In the genomic region with DNA sequence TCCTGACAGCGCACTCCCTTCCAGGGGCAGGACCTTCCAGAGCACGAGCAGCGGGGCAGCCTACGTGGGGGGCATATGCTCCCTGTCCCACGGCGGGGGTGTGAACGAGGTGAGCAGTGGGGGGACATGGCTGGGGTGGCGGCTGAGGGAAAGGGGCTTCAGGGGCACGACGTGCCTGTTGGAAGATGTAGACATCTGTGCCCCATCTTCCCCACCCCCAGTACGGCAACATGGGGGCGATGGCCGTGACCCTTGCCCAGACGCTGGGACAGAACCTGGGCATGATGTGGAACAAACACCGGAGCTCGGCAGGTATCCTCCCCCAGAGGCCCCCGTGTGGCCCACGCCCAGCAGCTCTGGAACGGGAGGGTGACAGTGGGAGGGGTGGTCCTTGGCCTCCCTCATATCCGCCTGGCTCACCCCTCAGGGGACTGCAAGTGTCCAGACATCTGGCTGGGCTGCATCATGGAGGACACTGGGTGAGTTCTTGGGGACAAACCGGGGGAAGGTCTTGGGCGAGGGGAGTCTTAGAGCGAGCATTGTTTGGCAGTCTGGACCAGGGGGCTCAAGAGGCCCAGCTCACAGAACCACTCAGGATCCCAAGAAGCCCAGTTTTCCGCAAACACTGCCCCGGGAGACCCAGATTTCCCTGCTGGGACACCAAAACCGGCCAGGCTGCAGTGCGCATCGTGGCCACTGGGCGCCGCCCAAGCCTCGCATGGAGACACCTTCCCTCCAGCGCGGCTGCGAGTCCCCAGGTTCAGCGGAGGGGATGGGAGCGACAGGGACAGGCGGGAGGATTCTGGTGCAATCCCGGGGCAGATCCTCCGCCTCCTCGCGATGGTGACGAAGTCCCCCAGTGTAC, we compare ENCODE assay signal across 8 cellular contexts. TPM values are rescaled to one million over a fixed set of nuclear protein-coding genes. Genes with fewer than 3 reads are reported as not detected.
DNase-seq lines count a peak whose midpoint lies in the region; ATAC-seq, FAIRE-seq and TF ChIP-seq lines count a peak whose summit lies in the region.

No MANE protein-coding gene starts in this region.

- intact Hi-C loops in OCI-LY7 (cut with micrococcal nuclease; ENCODE audit: unreplicated experiment) = loop anchor here (1.0 to 2.0 kb wide), 2 partner anchors 54 to 91 kb away; no protein-coding TSS in a partner anchor

- no peak for ATAC-seq in HG02981 (IDR thresholded peaks at IDR 0.05; ENCODE audit: unreplicated experiment)

- H3K9ac ChIP-seq in mucosa of rectum (ENCODE audit: low read depth in 1 of 2, low read length in 2 of 2) = peak overlapping the region in 1 of 2 donors; percentile 56

- H3K4me3 ChIP-seq in OCI-LY7 (ENCODE audit: low read depth, low read length, poor library complexity, severe bottlenecking) (peak overlapping the region; percentile 72), esophagus (ENCODE audit: low read depth in 1 of 2, low read length in 2 of 2) (peak overlapping the region; percentile 48 to 50), mucosa of rectum (ENCODE audit: low read length in 2 of 2) (peak overlapping the region; percentile 70 to 75)

- peak; percentile 97 for TF ChIP-seq RAD21 in Ishikawa (IDR thresholded peaks at IDR 0.05; ENCODE audit: low read depth)

- no peak for TF ChIP-seq POLR2A in GM12891 (IDR thresholded peaks at IDR 0.05; ENCODE audit: low read depth, low read length)

- H3K27ac ChIP-seq in OCI-LY7 (ENCODE audit: low read depth, low read length, poor library complexity, severe bottlenecking) (peak overlapping the region; percentile 8), esophagus (ENCODE audit: low read depth in 2 of 2, low read length in 1 of 2) (peak overlapping the region; percentile 43 to 69), mucosa of rectum (ENCODE audit: low read depth in 2 of 2, low read length in 2 of 2) (peak overlapping the region in 1 of 2 donors; percentile 43)

- CTCF ChIA-PET in OCI-LY7 (lab: Charles Lee; ENCODE audit: unreplicated experiment) = interaction anchor here (0.8 kb wide), 1 partner anchor 137 kb away, joined by 3 read pairs; no protein-coding TSS in a partner anchor

- WGBS in esophagus, 2 donors = 13 to 18% methylated on average over 37 to 42 of the region's 42 CpGs

- no peaks in the 10 kb centered on the region for H3K9me2 ChIP-seq in OCI-LY7 (ENCODE audit: insufficient read depth, low read length)

- H3K4me1 ChIP-seq in OCI-LY7 (ENCODE audit: insufficient read depth, low read length, poor library complexity, severe bottlenecking) (peaks cover 18% of the 10 kb centered on the region), esophagus (ENCODE audit: control insufficient read depth in 2 of 2, insufficient read depth in 2 of 2, low read length in 1 of 2) (peaks cover 0 to 5% of the 10 kb centered on the region in 2 donors), mucosa of rectum (ENCODE audit: control insufficient read depth in 2 of 2, insufficient read depth in 2 of 2, low read length in 2 of 2) (peaks cover 17% of the 10 kb centered on the region in 2 donors)

- POLR2A ChIA-PET in OCI-LY7 (lab: Charles Lee) = no interaction called here

- no peaks in the 10 kb centered on the region for H3K36me3 ChIP-seq in OCI-LY7 (ENCODE audit: insufficient read depth, low read length)
- H3K36me3 ChIP-seq in esophagus (ENCODE audit: control insufficient read depth in 2 of 2, insufficient read depth in 2 of 2, low read length in 1 of 2) = no peaks in the 10 kb centered on the region
- H3K36me3 ChIP-seq in mucosa of rectum (ENCODE audit: control insufficient read depth in 2 of 2, insufficient read depth in 2 of 2, low read length in 2 of 2) = no peaks in the 10 kb centered on the region

- TF ChIP-seq EP300 in Ishikawa (IDR thresholded peaks at IDR 0.05; ENCODE audit: borderline replicate concordance) = no peak

- DNase-seq in GM12891 (ENCODE audit: insufficient read length, low spot score) = peak; percentile 95
- peak; percentile 89 for DNase-seq in OCI-LY7 (ENCODE audit: low spot score)
- DNase-seq in activated T-cell treated with anti-CD3 and anti-CD28 coated beads for 24 hours (ENCODE audit: low read depth) = peak; percentile 82
- DNase-seq in stimulated activated CD8-positive, alpha-beta memory T cell treated with anti-CD3 and anti-CD28 coated beads, Interleukin-4, amount 100 ng/mL, for 24 hours (ENCODE audit: low read depth) = peak; percentile 83

- H2AFZ ChIP-seq in OCI-LY7 (ENCODE audit: low read length) = peak overlapping the region; percentile 80

- no peaks in the 10 kb centered on the region for H3K79me2 ChIP-seq in OCI-LY7 (ENCODE audit: insufficient read depth, low read depth, low read length)

- no peaks in the 10 kb centered on the region for H4K20me1 ChIP-seq in OCI-LY7 (ENCODE audit: insufficient read depth, low read length)

- FAIRE-seq in GM12891 (lab: Jason Lieb, UNC) = peak; percentile 96

- BruUV-seq in OCI-LY7 (replicated peaks; lab: Mats Ljungman, UMichigan) = no TSS peak

- H3K9me3 ChIP-seq in OCI-LY7 (ENCODE audit: low read length) = no peaks in the 10 kb centered on the region
- H3K9me3 ChIP-seq in esophagus (ENCODE audit: control insufficient read depth in 2 of 2, insufficient read depth in 1 of 2, low read depth in 1 of 2, low read length in 1 of 2) = no peaks in the 10 kb centered on the region
- H3K9me3 ChIP-seq in mucosa of rectum (ENCODE audit: control insufficient read depth in 2 of 2, low read length in 2 of 2) = no peaks in the 10 kb centered on the region

- peak; percentile 94 for TF ChIP-seq CTCF in OCI-LY7 (conservative IDR thresholded peaks at IDR 0.05; ENCODE audit: low read length)

- peak overlapping the region; percentile 99 for H3K4me2 ChIP-seq in OCI-LY7 (ENCODE audit: low read length)

- H3K27me3 ChIP-seq in esophagus (ENCODE audit: control insufficient read depth in 1 of 2, insufficient read depth in 2 of 2, low read length in 2 of 2) = no peaks in the 10 kb centered on the region
- H3K27me3 ChIP-seq in mucosa of rectum (ENCODE audit: control insufficient read depth in 2 of 2, insufficient read depth in 2 of 2, low read length in 2 of 2) = peaks cover 0 to 9% of the 10 kb centered on the region in 2 donors

TF ChIP-seq in GM12891, 5 proteins besides CTCF, POLR2A, EP300 and RAD21:
- TF ChIP-seq TAF1 (IDR thresholded peaks at IDR 0.05; ENCODE audit: low read depth, low read length) = no peak
- TF ChIP-seq POU2F2 (IDR thresholded peaks at IDR 0.05; ENCODE audit: low read depth, low read length) = no peak
- TF ChIP-seq PAX5 (IDR thresholded peaks at IDR 0.05; ENCODE audit: insufficient read depth, low read length, severe bottlenecking) = no peak
- no peak for TF ChIP-seq POLR2AphosphoS5 (IDR thresholded peaks at IDR 0.05; ENCODE audit: low read depth, low read length)
- no peak for TF ChIP-seq SPI1 (IDR thresholded peaks at IDR 0.05; ENCODE audit: low read depth, low read length)

TF ChIP-seq in Ishikawa, 13 proteins besides CTCF, POLR2A, EP300 and RAD21:
- 0 out of 2 replicates have a peak, but pooled peaks have one; percentile 6 for TF ChIP-seq TCF12 (IDR thresholded peaks at IDR 0.05; ENCODE audit: low read depth)
- no peak for TF ChIP-seq CREB1 (IDR thresholded peaks at IDR 0.05; ENCODE audit: low read depth)
- peak; percentile 64; the same call in 1 of the 2 replicates for TF ChIP-seq ZBTB7A (IDR thresholded peaks at IDR 0.05; ENCODE audit: low read depth)
- TF ChIP-seq YY1 (IDR thresholded peaks at IDR 0.05; ENCODE audit: low read depth) = 0 out of 2 replicates have a peak, but pooled peaks have one; percentile 28
TF ChIP-seq in Ishikawa: peak in this region for 3.

RNA-seq across cellular contexts. Expression of gene ADAM11, which starts 15.7 kb away (rescaled TPM):
- polyA plus RNA-seq in GM12891 (2012; ENCODE audit: low read depth, missing spikeins) = 0.22 TPM
- total RNA-seq in OCI-LY7 (2014; rRNA removed; shearing (Covaris generic)) = 2.1 and 3.3 TPM in 2 replicates
- total RNA-seq in OCI-LY7 (2022) = 1.1 and 1.4 TPM in 2 replicates
- under 1 TPM; 0.55 to 0.59 TPM for polyA plus RNA-seq in esophagus

RNA-seq across cellular contexts. Expression of gene GJC1, which starts 55.6 kb away (rescaled TPM):
- 1.9 TPM for polyA plus RNA-seq in GM12891 (2012; ENCODE audit: low read depth, missing spikeins)
- total RNA-seq in OCI-LY7 (2014; rRNA removed; shearing (Covaris generic)) = 14.2 and 21.1 TPM in 2 replicates
- 19.5 and 20.6 TPM in 2 replicates for total RNA-seq in OCI-LY7 (2022)
- 1 to 10 TPM in 1 of 2 donors, under 1 TPM in 1; 0.83 to 1.2 TPM for polyA plus RNA-seq in esophagus
